ENCODE assay signal across 8 cellular contexts in the genomic region with DNA sequence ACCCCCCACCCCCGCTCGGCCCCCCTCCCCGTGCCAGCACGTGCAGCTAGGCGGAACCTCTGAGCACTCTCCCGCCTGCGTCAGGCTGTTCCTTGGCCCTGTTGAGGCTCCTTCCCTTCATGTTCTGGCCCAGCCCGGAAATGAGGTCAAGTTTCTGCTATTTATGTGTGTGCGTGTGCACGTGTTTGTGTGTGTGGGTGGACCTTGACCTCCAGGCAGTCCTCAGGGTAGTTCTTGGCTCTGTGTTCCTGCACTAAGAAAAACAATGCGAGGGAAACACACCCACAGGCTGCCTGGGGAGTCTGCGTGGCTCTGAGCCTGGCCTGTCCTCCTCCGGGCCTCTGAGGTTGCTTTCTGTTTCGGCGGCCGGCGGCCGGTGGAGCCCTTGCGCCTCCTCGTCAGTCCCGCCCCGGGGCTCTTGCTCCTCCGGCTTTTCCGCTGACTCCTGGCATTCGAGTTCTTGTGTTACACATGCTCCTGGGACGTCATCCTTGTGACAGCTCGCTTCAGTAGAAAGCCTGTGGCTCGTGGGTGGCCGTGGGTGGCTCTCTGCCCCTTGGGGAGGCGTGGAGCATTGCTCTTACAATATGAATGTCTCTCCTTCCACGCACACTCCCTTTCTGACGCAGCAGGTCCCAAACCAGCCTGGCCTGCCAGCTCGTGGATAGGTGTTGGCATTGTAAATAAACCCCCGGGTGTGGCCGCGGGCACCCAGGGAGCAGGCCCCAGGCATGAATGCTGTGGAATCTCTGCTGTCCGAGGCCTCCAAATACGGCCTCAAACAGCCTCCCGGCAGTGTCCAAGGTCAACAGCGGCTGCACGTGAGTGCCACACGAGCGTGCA. TPM values are rescaled to one million over a fixed set of nuclear protein-coding genes. Genes with fewer than 3 reads are reported as not detected.
DNase-seq lines count a peak whose midpoint lies in the region; ATAC-seq and TF ChIP-seq lines count a peak whose summit lies in the region.

No MANE protein-coding gene starts in this region.

- TF ChIP-seq CTCF in fibroblast of pulmonary artery (IDR thresholded peaks at IDR 0.05; ENCODE audit: low read length, missing control alignments) (no peak), natural killer cell (IDR thresholded peaks at IDR 0.05) (no peak)

- intact Hi-C loops in activated T-helper 1 cell treated with anti-CD3 and anti-CD28 coated beads, Interleukin-12 subunit alpha, Interleukin-12 subunit beta, Interleukin-2, Interleukin-4 antibody, amounts not matched to agents 30 ng/mL and 10 ng/mL and 1 ng/mL, durations not matched to agents 14 hours and 24 hours and 36 hours (cut with micrococcal nuclease) = loop anchor here (1.0 kb wide), 1 partner anchor 142 kb away; no protein-coding TSS in a partner anchor
- intact Hi-C loops in natural killer cell (cut with micrococcal nuclease) = loop anchor here (5.0 kb wide), 1 partner anchor 35 kb away; no protein-coding TSS in a partner anchor

- no peaks in the 10 kb centered on the region for H3K9me3 Mint-ChIP-seq in activated T-helper 1 cell treated with anti-CD3 and anti-CD28 coated beads, Interleukin-12 subunit alpha, Interleukin-12 subunit beta, Interleukin-2, Interleukin-4 antibody, amounts not matched to agents 30 ng/mL and 10 ng/mL and 1 ng/mL, durations not matched to agents 14 hours and 24 hours and 36 hours
- H3K9me3 Mint-ChIP-seq in natural killer cell = no peaks in the 10 kb centered on the region
- H3K9me3 Mint-ChIP-seq in stimulated activated naive CD8-positive, alpha-beta T cell treated with anti-CD3 and anti-CD28 coated beads, Interleukin-15, amount 100 ng/mL, for 72 hours = no peaks in the 10 kb centered on the region

- peak overlapping the region; percentile 94 for H3K27ac Mint-ChIP-seq in activated T-helper 1 cell treated with anti-CD3 and anti-CD28 coated beads, Interleukin-12 subunit alpha, Interleukin-12 subunit beta, Interleukin-2, Interleukin-4 antibody, amounts not matched to agents 30 ng/mL and 10 ng/mL and 1 ng/mL, durations not matched to agents 14 hours and 24 hours and 36 hours
- peak overlapping the region; percentile 92 to 97 for H3K27ac Mint-ChIP-seq in natural killer cell
- H3K27ac Mint-ChIP-seq in stimulated activated naive CD8-positive, alpha-beta T cell treated with anti-CD3 and anti-CD28 coated beads, Interleukin-15, amount 100 ng/mL, for 72 hours = peak overlapping the region; percentile 96 to 97

- peaks cover 2% of the 10 kb centered on the region for H3K36me3 Mint-ChIP-seq in activated T-helper 1 cell treated with anti-CD3 and anti-CD28 coated beads, Interleukin-12 subunit alpha, Interleukin-12 subunit beta, Interleukin-2, Interleukin-4 antibody, amounts not matched to agents 30 ng/mL and 10 ng/mL and 1 ng/mL, durations not matched to agents 14 hours and 24 hours and 36 hours (ENCODE audit: low read depth)
- H3K36me3 Mint-ChIP-seq in natural killer cell = no peaks in the 10 kb centered on the region

- peaks cover 37% of the 10 kb centered on the region for H3K4me1 Mint-ChIP-seq in activated T-helper 1 cell treated with anti-CD3 and anti-CD28 coated beads, Interleukin-12 subunit alpha, Interleukin-12 subunit beta, Interleukin-2, Interleukin-4 antibody, amounts not matched to agents 30 ng/mL and 10 ng/mL and 1 ng/mL, durations not matched to agents 14 hours and 24 hours and 36 hours (ENCODE audit: low read depth)
- H3K4me1 Mint-ChIP-seq in natural killer cell = peaks cover 19 to 20% of the 10 kb centered on the region in 2 donors
- H3K4me1 Mint-ChIP-seq in stimulated activated naive CD8-positive, alpha-beta T cell treated with anti-CD3 and anti-CD28 coated beads, Interleukin-15, amount 100 ng/mL, for 72 hours = peaks cover 71% of the 10 kb centered on the region

- H3K4me3 ChIP-seq in fibroblast of pulmonary artery (replicated peaks; ENCODE audit: low read depth, low read length) = peak overlapping the region; percentile 37

- DNase-seq in NOMO-1 treated with dmso at 0.1 percent for 144 hours (lab: John Stamatoyannopoulos, UW; ENCODE audit: unreplicated experiment) (peak; percentile 81), fibroblast of pulmonary artery (ENCODE audit: low read depth) (peak; percentile 99), natural killer cell (peak; percentile 55), NCI-H187 treated with DMSO at 0.1 percent for 48 hours (lab: John Stamatoyannopoulos, UW) (no peak)
- peak; percentile 63 for DNase-seq in activated T-helper 1 cell treated with anti-CD3 and anti-CD28 coated beads, Interleukin-12 subunit alpha, Interleukin-12 subunit beta, Interleukin-2, Interleukin-4 antibody, amounts not matched to agents 30 ng/mL and 10 ng/mL and 1 ng/mL, durations not matched to agents 14 hours and 24 hours and 36 hours (ENCODE audit: low spot score)
- DNase-seq in stimulated activated naive CD8-positive, alpha-beta T cell treated with anti-CD3 and anti-CD28 coated beads, Interleukin-15, amount 100 ng/mL, for 72 hours = peak; percentile 69 to 80

- ATAC-seq in GM18498 (IDR thresholded peaks at IDR 0.05; ENCODE audit: unreplicated experiment) = peak; percentile 69
- peak; percentile 59 for ATAC-seq in HG02642 (IDR thresholded peaks at IDR 0.05; ENCODE audit: poor library complexity, unreplicated experiment)
- ATAC-seq in natural killer cell = peak; percentile 75 to 85 (median 75)
- peak; percentile 77 for ATAC-seq in stimulated activated naive CD8-positive, alpha-beta T cell treated with anti-CD3 and anti-CD28 coated beads, Interleukin-15, amount 100 ng/mL, for 72 hours

- H3K4me3 Mint-ChIP-seq in activated T-helper 1 cell treated with anti-CD3 and anti-CD28 coated beads, Interleukin-12 subunit alpha, Interleukin-12 subunit beta, Interleukin-2, Interleukin-4 antibody, amounts not matched to agents 30 ng/mL and 10 ng/mL and 1 ng/mL, durations not matched to agents 14 hours and 24 hours and 36 hours = peak overlapping the region; percentile 76
- H3K4me3 Mint-ChIP-seq in natural killer cell = peak overlapping the region; percentile 91
- H3K4me3 Mint-ChIP-seq in stimulated activated naive CD8-positive, alpha-beta T cell treated with anti-CD3 and anti-CD28 coated beads, Interleukin-15, amount 100 ng/mL, for 72 hours = peak overlapping the region; percentile 81 to 89

- no peaks in the 10 kb centered on the region for H3K27me3 Mint-ChIP-seq in activated T-helper 1 cell treated with anti-CD3 and anti-CD28 coated beads, Interleukin-12 subunit alpha, Interleukin-12 subunit beta, Interleukin-2, Interleukin-4 antibody, amounts not matched to agents 30 ng/mL and 10 ng/mL and 1 ng/mL, durations not matched to agents 14 hours and 24 hours and 36 hours (ENCODE audit: insufficient read depth)
- H3K27me3 Mint-ChIP-seq in natural killer cell (ENCODE audit: low read depth in 2 of 2) = no peaks in the 10 kb centered on the region
- no peaks in the 10 kb centered on the region for H3K27me3 Mint-ChIP-seq in stimulated activated naive CD8-positive, alpha-beta T cell treated with anti-CD3 and anti-CD28 coated beads, Interleukin-15, amount 100 ng/mL, for 72 hours

RNA-seq across cellular contexts. Expression of gene SLCO4A1, which starts 10.0 kb away (rescaled TPM):
- 47.6 and 49.8 TPM in 2 replicates for total RNA-seq in activated T-helper 1 cell treated with anti-CD3 and anti-CD28 coated beads, Interleukin-12 subunit alpha, Interleukin-12 subunit beta, Interleukin-2, Interleukin-4 antibody, amounts not matched to agents 30 ng/mL and 10 ng/mL and 1 ng/mL, durations not matched to agents 14 hours and 24 hours and 36 hours
- 1 to 10 TPM in 2 of 3 donors, under 1 TPM in 1; 0.59 to 1.4 (median 1.1) TPM for total RNA-seq in natural killer cell

RNA-seq across cellular contexts. Expression of gene NTSR1, which starts 56.4 kb away (rescaled TPM):
- not detected in 2 replicates for total RNA-seq in activated T-helper 1 cell treated with anti-CD3 and anti-CD28 coated beads, Interleukin-12 subunit alpha, Interleukin-12 subunit beta, Interleukin-2, Interleukin-4 antibody, amounts not matched to agents 30 ng/mL and 10 ng/mL and 1 ng/mL, durations not matched to agents 14 hours and 24 hours and 36 hours
- total RNA-seq in natural killer cell = under 1 TPM in 2 of 3 donors, not detected in 1; 0.11 to 0.45 TPM

Comparison
In these comparisons a context has a peak if more than half of its experiments do, and no peak if none do; other contexts are left out.
1. RNA of gene SLCO4A1, which starts 10.0 kb away (total RNA-seq): 47.6 to 49.8 TPM in activated T-helper 1 cell treated with anti-CD3 and anti-CD28 coated beads, Interleukin-12 subunit alpha, Interleukin-12 subunit beta, Interleukin-2, Interleukin-4 antibody, amounts not matched to agents 30 ng/mL and 10 ng/mL and 1 ng/mL, durations not matched to agents 14 hours and 24 hours and 36 hours; 0.59 to 1.4 TPM in natural killer cell; every median in the first group is over 10 times any median in the second.
2. Peak in every context shown above with its lines, with median percentiles within 50 percentile points of each other: ATAC-seq, H3K27ac Mint-ChIP-seq and H3K4me3 Mint-ChIP-seq.